Comparison of ENCODE assay signal across 1 cellular context in genomic region chr1:190563230-190563629, GRCh38.
TF ChIP-seq lines count a peak whose summit lies in the region.

No MANE protein-coding gene starts in this region.

TF ChIP-seq in A549, 52 proteins besides CTCF, POLR2A, EP300 and RAD21 (continued from another document):
- TF ChIP-seq USF2 (IDR thresholded peaks at IDR 0.05) = no peak
- no peak for TF ChIP-seq SREBF2 (IDR thresholded peaks at IDR 0.05)
- no peak for TF ChIP-seq FOXS1 (CRISPR knock-in tag; IDR thresholded peaks at IDR 0.05)
